Comparison of ENCODE assay signal across 8 cellular contexts in genomic region chr7:142557971-142558582, GRCh38.
DNase-seq lines count a peak whose midpoint lies in the region; ATAC-seq and TF ChIP-seq lines count a peak whose summit lies in the region.

No MANE protein-coding gene starts in this region.

- TF ChIP-seq POLR2A in right lobe of liver (IDR thresholded peaks at IDR 0.05), result no peak
- TF ChIP-seq POLR2A in testis (IDR thresholded peaks at IDR 0.05), result no peak

- peaks cover 4% of the 10 kb centered on the region; the same call in 1 of the 2 replicates for H3K4me1 ChIP-seq in Caco-2
- H3K4me1 ChIP-seq in right lobe of liver, result no peaks in the 10 kb centered on the region
- no peaks in the 10 kb centered on the region for H3K4me1 ChIP-seq in testis

- intact Hi-C loops in Caco-2 (cut with micrococcal nuclease; ENCODE audit: unreplicated experiment), result no loop called here
- intact Hi-C loops in right lobe of liver (cut with DNase I), result no loop called here
- intact Hi-C loops in testis (cut with DNase I; ENCODE audit: low total_unique reads), result no loop called here

- H3K27me3 Mint-ChIP-seq in Caco-2 (ENCODE audit: insufficient read depth, unreplicated experiment), result peaks cover 13% of the 10 kb centered on the region

- no peaks in the 10 kb centered on the region for H3K27me3 ChIP-seq in Caco-2 (replicated peaks; ENCODE audit: control insufficient read depth, insufficient read depth, low read length)
- no peaks in the 10 kb centered on the region for H3K27me3 ChIP-seq in right lobe of liver
- no peaks in the 10 kb centered on the region for H3K27me3 ChIP-seq in testis

- ATAC-seq in GM19328 (IDR thresholded peaks at IDR 0.05; ENCODE audit: unreplicated experiment) (peak; percentile 76), HG03280 (IDR thresholded peaks at IDR 0.05; ENCODE audit: unreplicated experiment) (peak; percentile 89), right lobe of liver (peak; percentile 35 to 45 (median 42))

- DNase-seq in Caco-2 (peak; percentile 43 to 53), SKM-1 treated with dmso at 0.1 percent for 144 hours (lab: John Stamatoyannopoulos, UW; ENCODE audit: unreplicated experiment) (peak; percentile 57), astrocyte of the hippocampus (ENCODE audit: low read depth, low spot score) (peak; percentile 43), right lobe of liver (no peak), testis (peak; percentile 63), SHP77 treated with DMSO at 0.1 percent for 48 hours (lab: John Stamatoyannopoulos, UW) (no peak)

- no peaks in the 10 kb centered on the region for H3K36me3 Mint-ChIP-seq in Caco-2 (ENCODE audit: insufficient read depth, unreplicated experiment)

- no peaks in the 10 kb centered on the region for H3K9me3 ChIP-seq in Caco-2
- H3K9me3 ChIP-seq in right lobe of liver, result no peaks in the 10 kb centered on the region
- H3K9me3 ChIP-seq in testis, result no peaks in the 10 kb centered on the region

- peak; percentile 59 to 65 for TF ChIP-seq CTCF in Caco-2 (IDR thresholded peaks at IDR 0.05; ENCODE audit: insufficient read depth in 1 of 2, low read depth in 1 of 2, low read length in 1 of 2, severe bottlenecking in 1 of 2, unreplicated experiment in 1 of 2)
- peak; percentile 38 to 51 (median 44) for TF ChIP-seq CTCF in right lobe of liver (IDR thresholded peaks at IDR 0.05)
- peak in 2 of 3 experiments; percentile 9 to 59 for TF ChIP-seq CTCF in testis (IDR thresholded peaks at IDR 0.05)

- H3K27ac Mint-ChIP-seq in Caco-2 (ENCODE audit: unreplicated experiment), result no peak overlapping the region

- H3K36me3 ChIP-seq in Caco-2 (ENCODE audit: control insufficient read depth, insufficient read depth, low read length) (no peaks in the 10 kb centered on the region), right lobe of liver (no peaks in the 10 kb centered on the region), testis (ENCODE audit: low read depth, missing control alignments) (no peaks in the 10 kb centered on the region)

- no peak overlapping the region for H3K4me3 Mint-ChIP-seq in Caco-2 (ENCODE audit: unreplicated experiment)

- no TSS peak for BruUV-seq in Caco-2 (replicated peaks; lab: Mats Ljungman, UMichigan)

- 22% methylated on average over 5 of the region's 5 CpGs for WGBS in right lobe of liver (ENCODE audit: insufficient coverage, low coverage, low lambda C conversion rate, missing lambda C conversion rate)
- 59 to 60% methylated on average over 5 of the region's 5 CpGs for WGBS in testis, 2 donors

- no peak overlapping the region for H3K27ac ChIP-seq in right lobe of liver
- H3K27ac ChIP-seq in testis, result no peak overlapping the region

- H3K4me1 Mint-ChIP-seq in Caco-2 (ENCODE audit: low read depth, unreplicated experiment), result peaks cover 5% of the 10 kb centered on the region

- no peak overlapping the region for H3K4me3 ChIP-seq in Caco-2 (ENCODE audit: low read depth, low read length)
- no peak overlapping the region for H3K4me3 ChIP-seq in right lobe of liver
- no peak overlapping the region for H3K4me3 ChIP-seq in testis

- POLR2A ChIA-PET in Caco-2 (lab: Charles Lee), result no interaction called here

- CTCF ChIA-PET in Caco-2 (lab: Charles Lee), result interaction anchor here (0.7 to 2.2 kb wide), 8 partner anchors 22 to 330 kb away, joined by 3 to 13 read pairs (median 3); no protein-coding TSS in a partner anchor

- H3K9me3 Mint-ChIP-seq in Caco-2 (ENCODE audit: unreplicated experiment), result no peaks in the 10 kb centered on the region

Comparison
In these comparisons a context has a peak if more than half of its experiments do, and no peak if none do; other contexts are left out.
1. DNase-seq: peak in Caco-2 (2 of 2), SKM-1 treated with dmso at 0.1 percent for 144 hours (single experiment), astrocyte of the hippocampus (single experiment) and testis (single experiment); none in right lobe of liver (0 of 3) and SHP77 treated with DMSO at 0.1 percent for 48 hours (single experiment).
2. Peak in every context shown above with its lines, with median percentiles within 50 percentile points of each other: CTCF ChIP-seq and ATAC-seq.